Comparison of ENCODE assay signal across 21 cellular contexts in the genomic region with DNA sequence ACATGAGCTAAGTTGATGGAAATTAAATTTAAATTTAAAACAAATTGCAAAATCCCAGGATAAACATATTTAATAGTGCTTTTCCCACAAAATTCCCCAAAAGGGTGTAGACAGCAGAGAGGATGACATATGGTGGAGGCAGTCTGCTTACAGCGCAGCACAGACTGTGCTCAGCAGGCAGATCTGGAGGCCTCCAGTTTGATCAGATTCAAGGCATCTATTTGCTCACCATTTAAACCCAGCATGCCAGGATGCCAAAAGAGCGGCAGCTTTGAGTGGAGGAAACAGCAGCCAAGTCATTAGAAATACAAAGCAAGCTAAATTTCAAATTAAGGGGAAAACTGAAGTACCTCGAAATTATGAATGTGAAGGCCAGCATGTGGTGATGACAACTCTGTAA.
DNase-seq lines count a peak whose midpoint lies in the region; ATAC-seq and TF ChIP-seq lines count a peak whose summit lies in the region.
"Had no signal": no experiment of that assay in that cellular context is flagged by ENCODE, and none has a peak within 500 bp of the region (broad histone marks: within the 10 kb centered on the region; RNA-seq: fewer than 3 reads in every experiment).

No MANE protein-coding gene starts in this region.

- H3K4me1 Mint-ChIP-seq in neural progenitor cell, result peaks cover 42% of the 10 kb centered on the region
- H3K4me1 Mint-ChIP-seq: CD14-positive monocyte had no signal

- intact Hi-C loops in uterus (cut with DNase I; ENCODE audit: low total_unique reads) (no loop called here), colonic mucosa (cut with DNase I) (no loop called here)

- no peak for TF ChIP-seq POLR2A in uterus (IDR thresholded peaks at IDR 0.05)

- H3K27ac ChIP-seq in neural progenitor cell (no peak overlapping the region), uterus (no peak overlapping the region), colonic mucosa (no peak overlapping the region)
- H3K27ac ChIP-seq: KMS-11, RWPE1 had no signal

- H3K4me3 Mint-ChIP-seq in neural progenitor cell, result no peak overlapping the region
- H3K4me3 Mint-ChIP-seq: B cell, CD14-positive monocyte had no signal

- H3K4me1 ChIP-seq in neural progenitor cell, result peaks cover 39% of the 10 kb centered on the region
- H3K4me1 ChIP-seq in uterus, result no peaks in the 10 kb centered on the region
- H3K4me1 ChIP-seq in colonic mucosa, result no peaks in the 10 kb centered on the region

- H3K36me3 Mint-ChIP-seq in neural progenitor cell, result peaks cover 12% of the 10 kb centered on the region
- H3K36me3 Mint-ChIP-seq: CD14-positive monocyte had no signal

- peak overlapping the region; percentile 86 for H3K27ac Mint-ChIP-seq in neural progenitor cell
- H3K27ac Mint-ChIP-seq: B cell, CD14-positive monocyte had no signal

- no peak for TF ChIP-seq CTCF in neural progenitor cell (IDR thresholded peaks at IDR 0.05)
- no peak for TF ChIP-seq CTCF in uterus (IDR thresholded peaks at IDR 0.05)
- TF ChIP-seq CTCF in colonic mucosa (IDR thresholded peaks at IDR 0.05), result no peak

- no peak overlapping the region for H2AFZ ChIP-seq in neural progenitor cell (replicated peaks)

- peaks cover 6% of the 10 kb centered on the region for H4K20me1 ChIP-seq in neural progenitor cell (ENCODE audit: low read depth)

- H3K4me2 ChIP-seq in neural progenitor cell, result no peak overlapping the region
- H3K4me2 ChIP-seq: KMS-11, SK-N-SH had no signal

- peaks cover 22% of the 10 kb centered on the region for H3F3A ChIP-seq in neural progenitor cell (ENCODE audit: low read depth)

- no peak for ATAC-seq in GM19455 (IDR thresholded peaks at IDR 0.05; ENCODE audit: unreplicated experiment)

- DNase-seq in NCI-H82 (lab: John Stamatoyannopoulos, UW), result peak; percentile 31
- DNase-seq in NCI-H82 treated with DMSO at 0.1 percent for 48 hours (lab: John Stamatoyannopoulos, UW; ENCODE audit: unreplicated experiment), result no peak
- DNase-seq in NCI-H1694 (lab: John Stamatoyannopoulos, UW), result peak; percentile 34
- peak; percentile 81 to 89 for DNase-seq in cerebellar nuclear complex (lab: John Stamatoyannopoulos, UW)
- peak; percentile 41 for DNase-seq in neural progenitor cell (ENCODE audit: low spot score)
- no peak for DNase-seq in uterus
- no peak for DNase-seq in colonic mucosa
- DNase-seq: DND-41, GOT3, IMR-90, NCI-H1092 treated with DMSO at 0.1 percent for 48 hours, NCI-H1436 treated with DMSO at 0.1 percent for 48 hours, NCI-H2107, NCI-H2227 treated with DMSO at 0.1 percent for 48 hours, SHP77 treated with DMSO at 0.1 percent for 48 hours, SK-N-SH had no signal

- no peak overlapping the region for H3K4me3 ChIP-seq in neural progenitor cell
- no peak overlapping the region for H3K4me3 ChIP-seq in uterus
- no peak overlapping the region for H3K4me3 ChIP-seq in colonic mucosa

- H3K27me3 Mint-ChIP-seq in neural progenitor cell (ENCODE audit: insufficient read depth, low read depth), result peaks cover 3% of the 10 kb centered on the region
- H3K27me3 Mint-ChIP-seq: B cell had no signal

- H3K9ac ChIP-seq in neural progenitor cell (no peak overlapping the region), colonic mucosa (ENCODE audit: low read depth in 2 of 2, low read length in 2 of 2) (no peak overlapping the region)
- H3K9ac ChIP-seq: KMS-11, SK-N-SH had no signal

- peaks cover 16% of the 10 kb centered on the region for H3K9me3 ChIP-seq in neural progenitor cell (ENCODE audit: low read depth)
- no peaks in the 10 kb centered on the region for H3K9me3 ChIP-seq in uterus
- no peaks in the 10 kb centered on the region for H3K9me3 ChIP-seq in colonic mucosa
- H3K9me3 ChIP-seq: SK-N-SH had no signal

- peaks cover 9% of the 10 kb centered on the region for H3K9me3 Mint-ChIP-seq in neural progenitor cell

- H3K79me2 ChIP-seq in neural progenitor cell (ENCODE audit: low read depth), result no peaks in the 10 kb centered on the region

- H3K27me3 ChIP-seq in neural progenitor cell (peaks cover 16% of the 10 kb centered on the region), uterus (no peaks in the 10 kb centered on the region), colonic mucosa (no peaks in the 10 kb centered on the region)

- H3K36me3 ChIP-seq in neural progenitor cell (no peaks in the 10 kb centered on the region), uterus (no peaks in the 10 kb centered on the region), colonic mucosa (no peaks in the 10 kb centered on the region)

Comparison
In these comparisons a context has a peak if more than half of its experiments do, and no peak if none do; other contexts are left out.
1. DNase-seq: peak in NCI-H82 (single experiment), NCI-H1694 (single experiment), cerebellar nuclear complex (2 of 2) and neural progenitor cell (single experiment); none in NCI-H82 treated with DMSO at 0.1 percent for 48 hours (single experiment), uterus (0 of 2) and colonic mucosa (single experiment).